Comparison of ENCODE assay signal across 8 cellular contexts in the genomic region with DNA sequence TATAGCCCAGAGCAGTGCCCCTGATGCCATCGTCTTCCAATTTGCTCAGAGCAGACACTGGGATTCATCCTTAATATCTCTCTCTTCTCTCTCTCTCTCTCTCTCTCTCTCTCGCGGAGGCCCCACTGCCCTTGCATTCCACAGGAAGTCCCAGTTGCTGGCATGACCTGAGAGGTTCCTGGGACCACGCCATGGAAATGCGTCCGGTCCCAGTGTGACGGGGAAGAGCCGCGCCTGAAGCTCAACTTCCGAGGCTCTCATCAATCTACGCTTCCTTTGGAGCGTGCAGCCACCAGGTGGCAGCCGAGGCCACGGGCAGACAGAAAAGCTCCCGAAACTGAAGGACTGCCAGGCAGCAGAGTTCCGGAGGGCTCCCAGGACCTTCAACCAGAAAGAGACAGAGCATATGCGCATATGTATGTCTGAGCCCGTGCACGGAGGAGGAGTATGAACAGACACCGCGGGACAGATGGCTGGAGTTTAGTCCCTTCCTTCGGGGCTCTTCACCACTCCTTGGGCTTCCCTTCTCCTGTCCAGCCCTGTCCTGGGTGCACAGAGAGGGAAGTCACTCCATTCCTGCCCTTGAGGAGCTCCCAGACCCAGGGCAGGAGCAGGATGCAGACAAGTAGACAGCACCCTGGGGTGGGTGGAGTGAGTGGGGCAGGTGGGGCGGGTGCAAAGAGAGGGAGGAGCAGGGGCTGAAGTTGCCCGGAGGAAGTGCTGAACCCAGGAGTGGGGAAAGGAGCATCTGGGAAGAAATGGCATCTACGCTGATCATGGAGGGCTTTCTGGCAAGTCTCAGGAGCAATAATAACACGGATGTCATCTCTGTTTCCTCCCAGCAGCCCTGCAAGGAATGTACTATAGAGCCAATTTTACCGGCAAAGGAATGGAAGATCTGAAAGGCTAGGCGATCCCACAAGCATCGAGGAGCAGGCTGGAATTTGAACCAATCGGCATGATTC. TPM values are rescaled to one million over a fixed set of nuclear protein-coding genes. Genes with fewer than 3 reads are reported as not detected.
DNase-seq lines count a peak whose midpoint lies in the region; ATAC-seq and TF ChIP-seq lines count a peak whose summit lies in the region.

No MANE protein-coding gene starts in this region.

- no peaks in the 10 kb centered on the region for H3K9me3 ChIP-seq in thyroid gland

- in situ Hi-C loops in SK-MEL-5 (cut with HindIII; ENCODE audit: low pct_unique_long_range_greater_than_20kb, low sequenced_read_pairs), result no loop called here

- no peak overlapping the region for H3K27ac ChIP-seq in thyroid gland

- ATAC-seq in HG02571 (IDR thresholded peaks at IDR 0.05; ENCODE audit: unreplicated experiment) (peak; percentile 80), omental fat pad (ENCODE audit: low FRiP score) (peak; percentile 63)

- peak overlapping the region in 2 of 3 donors; percentile 20 to 29 for H3K4me3 ChIP-seq in thyroid gland (replicated peaks in 1 of 3)

- no peaks in the 10 kb centered on the region for H3K27me3 ChIP-seq in thyroid gland

- 6 to 12% methylated on average over 10 to 23 of the region's 30 CpGs for WGBS in thyroid gland, 2 donors

- peaks cover 4% of the 10 kb centered on the region for H3K4me1 Mint-ChIP-seq in activated naive CD4-positive, alpha-beta T cell treated with anti-CD3 and anti-CD28 coated beads, Interleukin-2, amount 10 ng/mL, durations not matched to agents 7 days and 5 days

- peak; percentile 97 for TF ChIP-seq CTCF in GM10248 (IDR thresholded peaks at IDR 0.05; ENCODE audit: control extremely low read depth, extremely low read depth, low read depth, missing control alignments)
- peak in 1 of 3 donors; percentile 47 for TF ChIP-seq CTCF in omental fat pad (IDR thresholded peaks at IDR 0.05)
- peak; percentile 53 to 92 (median 86) for TF ChIP-seq CTCF in thyroid gland (IDR thresholded peaks at IDR 0.05)

- H3K36me3 ChIP-seq in thyroid gland, result no peaks in the 10 kb centered on the region

- POLR2A ChIA-PET in GM10248 (lab: Yijun Ruan, JAX), result no interaction called here

- no peaks in the 10 kb centered on the region for H3K36me3 Mint-ChIP-seq in activated naive CD4-positive, alpha-beta T cell treated with anti-CD3 and anti-CD28 coated beads, Interleukin-2, amount 10 ng/mL, durations not matched to agents 7 days and 5 days

- DNase-seq in GM10248 (ENCODE audit: extremely low spot score) (peak; percentile 87), MV-4-11 (lab: John Stamatoyannopoulos, UW) (peak; percentile 90), SK-MEL-5 (ENCODE audit: low read depth, low spot score) (peak; percentile 94), glomerular endothelial cell (ENCODE audit: extremely low read depth, low read depth, low spot score) (peak; percentile 68), omental fat pad (ENCODE audit: low spot score) (peak; percentile 82), thyroid gland (peak; percentile 88 to 91)
- peak; percentile 87 for DNase-seq in activated naive CD4-positive, alpha-beta T cell treated with anti-CD3 and anti-CD28 coated beads, Interleukin-2, amount 10 ng/mL, durations not matched to agents 7 days and 5 days

- H3K27me3 Mint-ChIP-seq in activated naive CD4-positive, alpha-beta T cell treated with anti-CD3 and anti-CD28 coated beads, Interleukin-2, amount 10 ng/mL, durations not matched to agents 7 days and 5 days, result peaks cover 63% of the 10 kb centered on the region

- H3K4me1 ChIP-seq in thyroid gland, result peaks cover 12 to 14% of the 10 kb centered on the region in 2 donors

- CTCF ChIA-PET in GM10248 (lab: Yijun Ruan, JAX), result interaction anchor here (0.6 to 11.4 kb wide), 45 partner anchors 8 to 758 kb away, joined by 3 to 192 read pairs (median 4); a partner anchor contains a TSS
- CTCF ChIA-PET in activated naive CD4-positive, alpha-beta T cell treated with anti-CD3 and anti-CD28 coated beads, Interleukin-2, amount 10 ng/mL, durations not matched to agents 7 days and 5 days (lab: Charles Lee), result interaction anchor here (0.6 to 8.3 kb wide), 30 partner anchors 12 to 1710 kb away, joined by 3 to 102 read pairs (median 3); a partner anchor contains a TSS

- peak overlapping the region; percentile 71 for H3K4me3 Mint-ChIP-seq in activated naive CD4-positive, alpha-beta T cell treated with anti-CD3 and anti-CD28 coated beads, Interleukin-2, amount 10 ng/mL, durations not matched to agents 7 days and 5 days

- H3K27ac Mint-ChIP-seq in activated naive CD4-positive, alpha-beta T cell treated with anti-CD3 and anti-CD28 coated beads, Interleukin-2, amount 10 ng/mL, durations not matched to agents 7 days and 5 days, result peak overlapping the region; percentile 65

- no peaks in the 10 kb centered on the region for H3K9me3 Mint-ChIP-seq in activated naive CD4-positive, alpha-beta T cell treated with anti-CD3 and anti-CD28 coated beads, Interleukin-2, amount 10 ng/mL, durations not matched to agents 7 days and 5 days

- TF ChIP-seq POLR2A in thyroid gland (IDR thresholded peaks at IDR 0.05), result no peak

- intact Hi-C loops in thyroid gland (cut with DNase I), result no loop called here

RNA-seq across cellular contexts. Expression of a gene that starts 10.5 kb away (rescaled TPM):
- total RNA-seq in SK-MEL-5 (2014; rRNA removed; shearing (Covaris generic)), result not detected in 2 replicates
- polyA plus RNA-seq in SK-MEL-5 (2015; cell fraction: cytosol; rRNA removed), result not detected in 2 replicates
- not detected in 2 replicates for polyA plus RNA-seq in SK-MEL-5 (2015; cell fraction: nucleus; rRNA removed)
- total RNA-seq in glomerular endothelial cell (not detected in 2 replicates), omental fat pad (100 to 1,000 TPM in 1 of 4 donors, 10 to 100 TPM in 2, 1 to 10 TPM in 1; 2.8 to 131 (median 25.3) TPM), thyroid gland (1 to 10 TPM in 1 of 4 donors, under 1 TPM in 1, not detected in 2; 0.83 to 3.0 TPM)

RNA-seq across cellular contexts. Expression of a gene that starts 42.1 kb away (rescaled TPM):
- not detected in 2 replicates for total RNA-seq in SK-MEL-5 (2014; rRNA removed; shearing (Covaris generic))
- polyA plus RNA-seq in SK-MEL-5 (2015; cell fraction: cytosol; rRNA removed), result not detected in 2 replicates
- polyA plus RNA-seq in SK-MEL-5 (2015; cell fraction: nucleus; rRNA removed), result not detected in 2 replicates
- not detected in 2 replicates for total RNA-seq in glomerular endothelial cell
- total RNA-seq in omental fat pad, result 1 to 10 TPM in 2 of 4 donors, under 1 TPM in 2; 0.72 to 5.8 (median 0.97) TPM
- not detected for total RNA-seq in thyroid gland

RNA-seq across cellular contexts. Expression of a gene that starts 52.7 kb away (rescaled TPM):
- 0.13 TPM in 2 replicates for total RNA-seq in SK-MEL-5 (2014; rRNA removed; shearing (Covaris generic))
- 0.08 and 0.13 TPM in 2 replicates for polyA plus RNA-seq in SK-MEL-5 (2015; cell fraction: cytosol; rRNA removed)
- polyA plus RNA-seq in SK-MEL-5 (2015; cell fraction: nucleus; rRNA removed), result not detected in 2 replicates
- 20.4 and 23.2 TPM in 2 replicates for total RNA-seq in glomerular endothelial cell
- total RNA-seq in omental fat pad, result 10 to 100 TPM in 1 of 4 donors, 1 to 10 TPM in 3; 2.4 to 21.1 (median 5.1) TPM
- 10 to 100 TPM in 3 of 4 donors, 1 to 10 TPM in 1; 3.9 to 14.9 (median 12.8) TPM for total RNA-seq in thyroid gland
